ENCODE assay signal across 9 cellular contexts in genomic region chr2:70118798-70119454, GRCh38. TPM values are rescaled to one million over a fixed set of nuclear protein-coding genes. Genes with fewer than 3 reads are reported as not detected.
DNase-seq lines count a peak whose midpoint lies in the region; ATAC-seq lines count a peak whose summit lies in the region.
"Had no signal": no experiment of that assay in that cellular context is flagged by ENCODE, and none has a peak within 500 bp of the region (broad histone marks: within the 10 kb centered on the region; RNA-seq: fewer than 3 reads in every experiment).

No MANE protein-coding gene starts in this region.

- H4K20me1 ChIP-seq in GM23248 (ENCODE audit: insufficient read depth): no peaks in the 10 kb centered on the region

- H3K14ac ChIP-seq in neuronal stem cell (ENCODE audit: low read length): no peak overlapping the region

- H3K9me2 ChIP-seq in GM23248 (ENCODE audit: insufficient read depth): no peaks in the 10 kb centered on the region

- H3K36me3 ChIP-seq in GM23248 (ENCODE audit: low read depth): no peaks in the 10 kb centered on the region
- no peaks in the 10 kb centered on the region for H3K36me3 ChIP-seq in neuronal stem cell (replicated peaks in 1 of 2; ENCODE audit: control insufficient read depth in 2 of 2, insufficient read depth in 2 of 2, low read length in 2 of 2)
- H3K36me3 ChIP-seq in MG63: no peaks in the 10 kb centered on the region

- H3F3A ChIP-seq in GM23248 (ENCODE audit: insufficient read depth): peaks cover 11% of the 10 kb centered on the region

- no peaks in the 10 kb centered on the region for H3K27me3 ChIP-seq in GM23248 (replicated peaks; ENCODE audit: insufficient read depth)
- no peaks in the 10 kb centered on the region for H3K27me3 ChIP-seq in neuronal stem cell (ENCODE audit: control insufficient read depth in 3 of 3, insufficient read depth in 3 of 3, low read depth in 1 of 3, low read length in 3 of 3)
- H3K27me3 ChIP-seq in MG63: no peaks in the 10 kb centered on the region

- H3K4me2 ChIP-seq in GM23248 (ENCODE audit: unreplicated experiment): no peak overlapping the region
- peak overlapping the region; percentile 13 for H3K4me2 ChIP-seq in neuronal stem cell (ENCODE audit: insufficient read depth, low read length, poor library complexity, severe bottlenecking)

- no peaks in the 10 kb centered on the region for H3K79me2 ChIP-seq in GM23248 (ENCODE audit: insufficient read depth)

- H3K9ac ChIP-seq in GM23248 (no peak overlapping the region), neuronal stem cell (ENCODE audit: low read depth, low read length, poor library complexity) (no peak overlapping the region)

- H3K4me3 ChIP-seq in GM23248: no peak overlapping the region
- no peak overlapping the region for H3K4me3 ChIP-seq in neuronal stem cell (ENCODE audit: low read length in 2 of 2)
- no peak overlapping the region for H3K4me3 ChIP-seq in MG63

- ATAC-seq in sciatic nerve: no peak

- H3K4me1 ChIP-seq in GM23248 (ENCODE audit: insufficient read depth) (peaks cover 7% of the 10 kb centered on the region), neuronal stem cell (ENCODE audit: control insufficient read depth in 2 of 2, insufficient read depth in 1 of 2, low read depth in 1 of 2, low read length in 2 of 2) (peaks cover 20 to 35% of the 10 kb centered on the region in 2 donors)

- H2AFZ ChIP-seq in GM23248 (peak overlapping the region; percentile 68; the same call in 1 of the 2 replicates), neuronal stem cell (ENCODE audit: low read length) (peak overlapping the region; percentile 48)

- H4K8ac ChIP-seq in neuronal stem cell (ENCODE audit: low read depth, low read length): no peak overlapping the region

- intact Hi-C loops in sciatic nerve (cut with DNase I): no loop called here

- H2AK5ac ChIP-seq in neuronal stem cell (ENCODE audit: low read depth, low read length): peak overlapping the region; percentile 58

- no peaks in the 10 kb centered on the region for H3K9me3 ChIP-seq in GM23248 (ENCODE audit: low read depth)
- H3K9me3 ChIP-seq in neuronal stem cell (replicated peaks in 1 of 2; ENCODE audit: control insufficient read depth in 2 of 2, insufficient read depth in 1 of 2, low read depth in 1 of 2, low read length in 2 of 2): no peaks in the 10 kb centered on the region
- no peaks in the 10 kb centered on the region for H3K9me3 ChIP-seq in MG63

- no peak overlapping the region for H2BK5ac ChIP-seq in neuronal stem cell (ENCODE audit: low read length)

- H3K4ac ChIP-seq in neuronal stem cell (ENCODE audit: low read length): peak overlapping the region; percentile 12

- H4K91ac ChIP-seq in neuronal stem cell (ENCODE audit: low read depth, low read length, poor library complexity): peak overlapping the region; percentile 47

- peak overlapping the region; percentile 91 for H3K18ac ChIP-seq in neuronal stem cell (ENCODE audit: low read length)

- H2BK15ac ChIP-seq in neuronal stem cell (ENCODE audit: low read length): peak overlapping the region; percentile 63

- no peaks in the 10 kb centered on the region for H3K79me1 ChIP-seq in neuronal stem cell (ENCODE audit: low read depth, low read length)

- 34 to 48% methylated on average over 4 of the region's 4 CpGs for WGBS in GM23248 (ENCODE audit: low coverage in 1 of 2, low lambda C conversion rate in 2 of 2, missing lambda C conversion rate in 2 of 2), 2 experiments
- WGBS in neuronal stem cell (ENCODE audit: extremely low coverage in 2 of 2, insufficient read length in 2 of 2, insufficient replicate concordance in 1 of 2), 2 donors: no CpG with 5 or more reads among the region's 4 CpGs

- H3K27ac ChIP-seq in GM23248 (no peak overlapping the region), cingulate gyrus (ENCODE audit: low read depth, low read length) (peak overlapping the region; percentile 80), neuronal stem cell (replicated peaks; ENCODE audit: low read length) (peak overlapping the region; percentile 68)

- peak overlapping the region; percentile 93 for H2BK12ac ChIP-seq in neuronal stem cell (ENCODE audit: low read length)

- H3K23ac ChIP-seq in neuronal stem cell (ENCODE audit: low read depth, low read length, poor library complexity): no peak overlapping the region

- DNase-seq in GM23248 (no peak), NCI-H2227 (lab: John Stamatoyannopoulos, UW; ENCODE audit: unreplicated experiment) (peak; percentile 73), neuronal stem cell (ENCODE audit: low spot score) (no peak), ACHN (no peak), middle frontal gyrus (ENCODE audit: extremely low spot score, low spot score) (no peak), sciatic nerve (ENCODE audit: low spot score) (no peak), MG63 (no peak)
- DNase-seq: stimulated activated CD8-positive, alpha-beta memory T cell treated with anti-CD3 and anti-CD28 coated beads, Interleukin-4, amount 100 ng/mL, for 48 hours had no signal

- in situ Hi-C loops in GM23248 (cut with MboI) (no loop called here), ACHN (cut with HindIII; ENCODE audit: low pct_ligation_motif_present, low pct_unique_long_range_greater_than_20kb, low sequenced_read_pairs) (no loop called here)

- H2BK120ac ChIP-seq in neuronal stem cell (ENCODE audit: low read depth, low read length): no peak overlapping the region

RNA-seq across cellular contexts. Expression of gene PCBP1, which starts 31.6 kb away (rescaled TPM):
- total RNA-seq in GM23248 (2014; rRNA removed; shearing (Covaris generic)): 23.8 and 29.8 TPM in 2 replicates
- 163 and 167 TPM in 2 replicates for polyA plus RNA-seq in GM23248 (2016; fragmentation: Nextera tagmentation; extraction: Ambion mirVana)
- 359 TPM for polyA plus RNA-seq in neuronal stem cell (2013, experiment 1 of 2)
- polyA plus RNA-seq in neuronal stem cell (2013, experiment 2 of 2): 357 TPM
- total RNA-seq in sciatic nerve: 285 TPM
- total RNA-seq in MG63 (2014; rRNA removed; shearing (Covaris generic); ENCODE audit: low replicate concordance): 92.9 and 104 TPM in 2 replicates
